Comparison of ENCODE assay signal across 25 cellular contexts in the genomic region with DNA sequence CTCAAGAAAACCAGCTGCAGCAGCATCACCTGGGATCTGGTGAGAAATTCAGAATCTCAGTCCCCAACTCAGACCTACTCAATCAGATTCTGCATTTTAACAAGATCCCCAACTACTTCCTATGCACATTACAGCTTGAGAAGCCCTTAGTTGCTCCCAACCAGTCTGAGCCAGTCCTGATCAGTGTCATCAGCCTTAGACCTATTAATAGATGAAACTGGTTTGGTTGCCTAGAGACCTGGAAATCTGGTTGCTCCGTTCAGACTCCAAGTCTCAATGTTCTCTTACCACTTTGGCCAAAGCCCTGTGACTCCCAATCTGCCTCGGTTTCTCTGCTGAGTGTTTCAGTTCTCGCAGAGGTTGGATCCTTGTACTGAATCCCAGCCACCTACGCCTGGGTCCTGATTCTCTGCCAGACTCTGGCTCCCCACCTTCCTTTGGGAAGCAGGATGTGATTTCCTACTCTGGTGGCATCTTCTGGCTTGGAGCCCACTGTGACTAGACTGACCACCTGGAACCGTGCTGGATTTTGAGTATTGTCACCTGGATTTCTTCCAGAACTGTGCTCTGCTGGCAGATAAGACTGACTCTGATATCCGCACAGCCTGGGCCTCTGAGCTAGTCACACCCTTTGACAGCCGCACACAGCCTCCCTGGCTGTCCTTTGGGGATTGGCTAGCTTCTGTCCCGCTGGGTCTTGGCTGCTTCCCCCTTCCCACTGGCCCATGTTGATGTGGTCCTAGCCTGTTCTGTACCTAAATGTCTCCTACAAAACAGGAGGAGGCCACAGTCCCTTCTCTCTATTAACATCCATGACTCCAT. TPM values are rescaled to one million over a fixed set of nuclear protein-coding genes. Genes with fewer than 3 reads are reported as not detected.
DNase-seq lines count a peak whose midpoint lies in the region; ATAC-seq and TF ChIP-seq lines count a peak whose summit lies in the region.
"Had no signal": no experiment of that assay in that cellular context is flagged by ENCODE, and none has a peak within 500 bp of the region (broad histone marks: within the 10 kb centered on the region; RNA-seq: fewer than 3 reads in every experiment).

No MANE protein-coding gene starts in this region.

- peaks cover 14% of the 10 kb centered on the region for H3K4me1 Mint-ChIP-seq in Calu3 (ENCODE audit: low read depth, unreplicated experiment)

- H2BK120ac ChIP-seq in neuronal stem cell (ENCODE audit: low read depth, low read length): no peak overlapping the region

- no peak overlapping the region for H3K4me3 Mint-ChIP-seq in Calu3 (ENCODE audit: low read depth, unreplicated experiment)
- H3K4me3 Mint-ChIP-seq: natural killer cell; T-helper 2 cell treated with Interferon-gamma antibody and Interleukin-4, amounts not matched to agents 5 μg/mL and 100 μg/mL, for 36 hours had no signal

- no peaks in the 10 kb centered on the region for H3K36me3 ChIP-seq in neuronal stem cell (replicated peaks in 1 of 2; ENCODE audit: control insufficient read depth in 2 of 2, insufficient read depth in 2 of 2, low read length in 2 of 2)
- H3K36me3 ChIP-seq: esophagus squamous epithelium, HAP-1, tibial nerve had no signal

- H3K9me3 ChIP-seq in neuronal stem cell (replicated peaks in 1 of 2; ENCODE audit: control insufficient read depth in 2 of 2, insufficient read depth in 1 of 2, low read depth in 1 of 2, low read length in 2 of 2): no peaks in the 10 kb centered on the region
- H3K9me3 ChIP-seq: esophagus squamous epithelium, HAP-1, tibial nerve had no signal

- H3K4me3 ChIP-seq in neuronal stem cell (ENCODE audit: low read length in 2 of 2): no peak overlapping the region
- H3K4me3 ChIP-seq: dorsolateral prefrontal cortex, esophagus squamous epithelium, HAP-1, tibial nerve had no signal

- TF ChIP-seq CTCF in Calu3 (IDR thresholded peaks at IDR 0.05; ENCODE audit: unreplicated experiment): no peak

- H4K91ac ChIP-seq in neuronal stem cell (ENCODE audit: low read depth, low read length, poor library complexity): no peak overlapping the region

- H3K4ac ChIP-seq in neuronal stem cell (ENCODE audit: low read length): no peak overlapping the region

- no peaks in the 10 kb centered on the region for H3K36me3 Mint-ChIP-seq in Calu3 (ENCODE audit: insufficient read depth, unreplicated experiment)
- H3K36me3 Mint-ChIP-seq: natural killer cell had no signal

- H2BK5ac ChIP-seq in neuronal stem cell (ENCODE audit: low read length): no peak overlapping the region

- H3K9ac ChIP-seq in neuronal stem cell (ENCODE audit: low read depth, low read length, poor library complexity): no peak overlapping the region

- CTCF ChIA-PET in Calu3 (lab: Charles Lee): no interaction called here

- H3K9me3 Mint-ChIP-seq in Calu3 (ENCODE audit: low read depth, unreplicated experiment): no peaks in the 10 kb centered on the region

- intact Hi-C loops in Calu3 (cut with micrococcal nuclease; ENCODE audit: unreplicated experiment): no loop called here

- H3K27ac ChIP-seq in neuronal stem cell (replicated peaks; ENCODE audit: low read length): no peak overlapping the region
- H3K27ac ChIP-seq: dorsolateral prefrontal cortex, esophagus squamous epithelium, HL-60, tibial nerve had no signal

- BruUV-seq in Calu3 (replicated peaks; lab: Mats Ljungman, UMichigan): no TSS peak

- H3K27me3 Mint-ChIP-seq in Calu3 (ENCODE audit: unreplicated experiment): no peaks in the 10 kb centered on the region

- no peak overlapping the region for H3K23ac ChIP-seq in neuronal stem cell (ENCODE audit: low read depth, low read length, poor library complexity)

- H3K4me1 ChIP-seq in neuronal stem cell (ENCODE audit: control insufficient read depth in 2 of 2, insufficient read depth in 1 of 2, low read depth in 1 of 2, low read length in 2 of 2): no peaks in the 10 kb centered on the region

- peak overlapping the region; percentile 81 for H2AFZ ChIP-seq in neuronal stem cell (ENCODE audit: low read length)

- no peak overlapping the region for H2AK5ac ChIP-seq in neuronal stem cell (ENCODE audit: low read depth, low read length)

- H3K79me1 ChIP-seq in neuronal stem cell (ENCODE audit: low read depth, low read length): no peaks in the 10 kb centered on the region

- WGBS in neuronal stem cell (ENCODE audit: extremely low coverage in 2 of 2, insufficient read length in 2 of 2, insufficient replicate concordance in 1 of 2), 2 donors: no CpG with 5 or more reads among the region's 8 CpGs

- H3K4me2 ChIP-seq in neuronal stem cell (ENCODE audit: insufficient read depth, low read length, poor library complexity, severe bottlenecking): no peak overlapping the region

- no peak for DNase-seq in Calu3
- peak; percentile 71 for DNase-seq in NCI-H69 (lab: John Stamatoyannopoulos, UW)
- DNase-seq in neuronal stem cell (ENCODE audit: low spot score): no peak
- DNase-seq in CD1c-positive myeloid dendritic cell (ENCODE audit: extremely low spot score): no peak
- no peak for DNase-seq in RKO (ENCODE audit: low spot score)
- DNase-seq: activated CD4-positive, alpha-beta T cell treated with anti-CD3 and anti-CD28 coated beads for 1 hour; activated naive CD4-positive, alpha-beta T cell; AML-193; DMS153; esophagus squamous epithelium; hippocampal formation; natural killer cell; NCI-H187 treated with DMSO at 0.1 percent for 48 hours; NCI-H526 treated with DMSO at 0.1 percent for 48 hours; retina; SHP77 treated with DMSO at 0.1 percent for 48 hours; stimulated activated CD4-positive, alpha-beta T cell treated with anti-CD3 and anti-CD28 coated beads, Interleukin-2, amount 100 ng/mL, for 24 hours had no signal

- no peak overlapping the region for H2BK15ac ChIP-seq in neuronal stem cell (ENCODE audit: low read length)

- ATAC-seq in esophagus mucosa: peak; percentile 93
- no peak for ATAC-seq in GM19467 (IDR thresholded peaks at IDR 0.05; ENCODE audit: unreplicated experiment)
- ATAC-seq in GM19328 (IDR thresholded peaks at IDR 0.05; ENCODE audit: unreplicated experiment): no peak
- ATAC-seq: natural killer cell had no signal

- no peak overlapping the region for H2BK12ac ChIP-seq in neuronal stem cell (ENCODE audit: low read length)

- no peak overlapping the region for H3K18ac ChIP-seq in neuronal stem cell (ENCODE audit: low read length)

- H3K27ac Mint-ChIP-seq in Calu3 (ENCODE audit: unreplicated experiment): peak overlapping the region; percentile 33
- H3K27ac Mint-ChIP-seq: natural killer cell; T-helper 2 cell treated with Interferon-gamma antibody and Interleukin-4, amounts not matched to agents 5 μg/mL and 100 μg/mL, for 36 hours had no signal

- H4K8ac ChIP-seq in neuronal stem cell (ENCODE audit: low read depth, low read length): no peak overlapping the region

- no peaks in the 10 kb centered on the region for H3K27me3 ChIP-seq in neuronal stem cell (ENCODE audit: control insufficient read depth in 3 of 3, insufficient read depth in 3 of 3, low read depth in 1 of 3, low read length in 3 of 3)
- H3K27me3 ChIP-seq: dorsolateral prefrontal cortex, esophagus squamous epithelium, tibial nerve had no signal

- no peak overlapping the region for H3K14ac ChIP-seq in neuronal stem cell (ENCODE audit: low read length)

RNA-seq across cellular contexts. Expression of gene ATXN1, which starts 20.3 kb away (rescaled TPM):
- 16.6 and 19.7 TPM in 2 replicates for total RNA-seq in Calu3 (2022)
- total RNA-seq in esophagus mucosa: 29.3 TPM
- polyA plus RNA-seq in neuronal stem cell (2013, experiment 1 of 2): 1.3 TPM
- 1.9 TPM for polyA plus RNA-seq in neuronal stem cell (2013, experiment 2 of 2)
